Comparison of ENCODE assay signal across 19 cellular contexts in genomic region chr3:82236257-82236656, GRCh38.
DNase-seq lines count a peak whose midpoint lies in the region; ATAC-seq, FAIRE-seq and TF ChIP-seq lines count a peak whose summit lies in the region.
"Had no signal": no experiment of that assay in that cellular context is flagged by ENCODE, and none has a peak within 500 bp of the region (broad histone marks: within the 10 kb centered on the region; RNA-seq: fewer than 3 reads in every experiment).

No MANE protein-coding gene starts in this region.

- no peak overlapping the region for H3K4me2 ChIP-seq in mesendoderm (ENCODE audit: low read length)
- H3K4me2 ChIP-seq in SK-N-SH = no peak overlapping the region

- no CpG with 5 or more reads among the region's 3 CpGs for WGBS in mesendoderm (ENCODE audit: extremely low coverage, insufficient coverage, low lambda C conversion rate)
- WGBS in SK-N-SH (ENCODE audit: low lambda C conversion rate) = 11% methylated on average over 3 of the region's 3 CpGs

- H2BK5ac ChIP-seq in mesendoderm (ENCODE audit: low read length) = no peak overlapping the region

- H4K5ac ChIP-seq in mesendoderm (ENCODE audit: low read length) = no peak overlapping the region

- H3K36me3 ChIP-seq in mesendoderm (ENCODE audit: control insufficient read depth, insufficient read depth, low read length) (no peaks in the 10 kb centered on the region), SK-N-SH (replicated peaks in 1 of 2; ENCODE audit: control insufficient read depth in 1 of 2, insufficient read depth in 2 of 2, low read length in 1 of 2) (no peaks in the 10 kb centered on the region)
- H3K36me3 ChIP-seq: BE2C had no signal

- no peaks in the 10 kb centered on the region for H3K4me1 Mint-ChIP-seq in activated T-cell treated with anti-CD3 and anti-CD28 coated beads, Interleukin-2, amount 50 U/mL, for 72 hours (ENCODE audit: low read depth)
- H3K4me1 Mint-ChIP-seq: CD4-positive, CD25-positive, alpha-beta regulatory T cell; CD8-positive, alpha-beta memory T cell; IgD-negative memory B cell had no signal

- no peak overlapping the region for H2BK15ac ChIP-seq in mesendoderm (replicated peaks; ENCODE audit: low read depth)

- H3F3A ChIP-seq in SK-N-SH (replicated peaks; ENCODE audit: insufficient read depth) = no peaks in the 10 kb centered on the region

- H2BK120ac ChIP-seq in mesendoderm (ENCODE audit: low read depth, low read length) = no peak overlapping the region

- H3K9me3 ChIP-seq in SK-N-SH = no peaks in the 10 kb centered on the region
- H3K9me3 ChIP-seq: BE2C, Caco-2 had no signal

- DNase-seq in GM12891 (ENCODE audit: insufficient read length, low spot score) (no peak), NCI-H146 treated with DMSO at 0.1 percent for 48 hours (lab: John Stamatoyannopoulos, UW; ENCODE audit: unreplicated experiment) (peak; percentile 78), RPMI8226 (peak; percentile 23), mesendoderm (no peak), NOMO-1 treated with DMSO at 0.1 percent for 48 hours (lab: John Stamatoyannopoulos, UW; ENCODE audit: unreplicated experiment) (no peak), SK-N-SH (no peak)
- no peak for DNase-seq in activated T-cell treated with anti-CD3 and anti-CD28 coated beads, Interleukin-2, amount 50 U/mL, for 72 hours
- DNase-seq: ACHN; BE2C; C1 segment of cervical spinal cord; Caco-2; CD4-positive, CD25-positive, alpha-beta regulatory T cell; CD8-positive, alpha-beta memory T cell; GOT3; H7 had no signal

- CTCF ChIA-PET in SK-N-SH (lab: Yijun Ruan, JAX) = no interaction called here

- no peak overlapping the region for H3K4me3 Mint-ChIP-seq in activated T-cell treated with anti-CD3 and anti-CD28 coated beads, Interleukin-2, amount 50 U/mL, for 72 hours
- H3K4me3 Mint-ChIP-seq: CD4-positive, CD25-positive, alpha-beta regulatory T cell; CD8-positive, alpha-beta memory T cell; IgD-negative memory B cell had no signal

- H3K36me3 Mint-ChIP-seq in activated T-cell treated with anti-CD3 and anti-CD28 coated beads, Interleukin-2, amount 50 U/mL, for 72 hours (ENCODE audit: insufficient read depth in 2 of 2) = no peaks in the 10 kb centered on the region
- H3K36me3 Mint-ChIP-seq: CD4-positive, CD25-positive, alpha-beta regulatory T cell; CD8-positive, alpha-beta memory T cell; IgD-negative memory B cell had no signal

- no peaks in the 10 kb centered on the region for H3K4me1 ChIP-seq in mesendoderm (ENCODE audit: control insufficient read depth, low read depth, low read length)
- no peaks in the 10 kb centered on the region for H3K4me1 ChIP-seq in SK-N-SH (ENCODE audit: control insufficient read depth in 1 of 2, insufficient read depth in 2 of 2, low read depth in 1 of 2, low read length in 1 of 2)
- H3K4me1 ChIP-seq: Caco-2 had no signal

- no peaks in the 10 kb centered on the region for H3K27me3 Mint-ChIP-seq in activated T-cell treated with anti-CD3 and anti-CD28 coated beads, Interleukin-2, amount 50 U/mL, for 72 hours (ENCODE audit: low read depth)
- H3K27me3 Mint-ChIP-seq: CD4-positive, CD25-positive, alpha-beta regulatory T cell; CD8-positive, alpha-beta memory T cell; IgD-negative memory B cell had no signal

- no peak overlapping the region for H3K23ac ChIP-seq in mesendoderm (ENCODE audit: low read length)

- H3K4me3 ChIP-seq in mesendoderm (ENCODE audit: low read length) (no peak overlapping the region), SK-N-SH (ENCODE audit: low read depth in 2 of 2, low read length in 1 of 2) (no peak overlapping the region)

- no peak overlapping the region for H2AFZ ChIP-seq in SK-N-SH (ENCODE audit: low read depth)

- peaks cover 1 to 2% of the 10 kb centered on the region in 2 donors for H3K9me3 Mint-ChIP-seq in activated T-cell treated with anti-CD3 and anti-CD28 coated beads, Interleukin-2, amount 50 U/mL, for 72 hours

- peak overlapping the region; percentile 13 for H4K8ac ChIP-seq in mesendoderm (ENCODE audit: low read depth, low read length)

- POLR2A ChIA-PET in SK-N-SH (lab: Yijun Ruan, JAX) = no interaction called here

- TF ChIP-seq POLR2A in GM12891 (IDR thresholded peaks at IDR 0.05; ENCODE audit: low read depth, low read length) = no peak

- FAIRE-seq in GM12891 (lab: Jason Lieb, UNC) = no peak
- FAIRE-seq: D721Med, G401.6, HepG2 had no signal

- H3K27ac ChIP-seq in mesendoderm (ENCODE audit: low read depth, low read length) (no peak overlapping the region), SK-N-SH (ENCODE audit: low read depth in 2 of 2, low read length in 1 of 2) (no peak overlapping the region)

- no peak overlapping the region for H3K18ac ChIP-seq in mesendoderm (ENCODE audit: low read length)

- H3K9me2 ChIP-seq in SK-N-SH = no peaks in the 10 kb centered on the region

- H3K27me3 ChIP-seq in mesendoderm (ENCODE audit: insufficient read depth, low read length, poor library complexity) (no peaks in the 10 kb centered on the region), SK-N-SH (ENCODE audit: insufficient read depth) (no peaks in the 10 kb centered on the region)
- H3K27me3 ChIP-seq: BE2C had no signal

- no peak overlapping the region for H3K56ac ChIP-seq in mesendoderm (ENCODE audit: low read length)

- H3K4ac ChIP-seq in mesendoderm (ENCODE audit: low read depth, low read length) = no peak overlapping the region

- no peak for TF ChIP-seq EP300 in SK-N-SH (IDR thresholded peaks at IDR 0.05; ENCODE audit: borderline replicate concordance in 1 of 2, low read depth in 1 of 2, low read length in 1 of 2)

- H3K79me1 ChIP-seq in mesendoderm (ENCODE audit: low read length) = no peaks in the 10 kb centered on the region

- H3K27ac Mint-ChIP-seq in activated T-cell treated with anti-CD3 and anti-CD28 coated beads, Interleukin-2, amount 50 U/mL, for 72 hours = no peak overlapping the region
- H3K27ac Mint-ChIP-seq: CD4-positive, CD25-positive, alpha-beta regulatory T cell; CD8-positive, alpha-beta memory T cell; IgD-negative memory B cell had no signal

- ATAC-seq in activated T-cell treated with anti-CD3 and anti-CD28 coated beads, Interleukin-2, amount 50 U/mL, for 72 hours (replicated peaks in 1 of 2) = no peak
- ATAC-seq: HepG2 had no signal

- H3K79me2 ChIP-seq in mesendoderm (ENCODE audit: control insufficient read depth, insufficient read depth, low read length) (no peaks in the 10 kb centered on the region), SK-N-SH (ENCODE audit: insufficient read depth) (no peaks in the 10 kb centered on the region)

- H2AK5ac ChIP-seq in mesendoderm (ENCODE audit: low read length) = no peak overlapping the region

- no peak for TF ChIP-seq RAD21 in SK-N-SH (IDR thresholded peaks at IDR 0.05; ENCODE audit: low read length)

- H4K20me1 ChIP-seq in SK-N-SH (ENCODE audit: insufficient read depth) = no peaks in the 10 kb centered on the region

- H3K9ac ChIP-seq in mesendoderm (ENCODE audit: low read length) (no peak overlapping the region), SK-N-SH (no peak overlapping the region)

- TF ChIP-seq CTCF in SK-N-SH (IDR thresholded peaks at IDR 0.05) = no peak

TF ChIP-seq in GM12891, 5 proteins besides CTCF, POLR2A, EP300 and RAD21:
- TF ChIP-seq SPI1 (IDR thresholded peaks at IDR 0.05; ENCODE audit: low read depth, low read length) (peak; percentile 35; the same call in 1 of the 2 replicates), POLR2AphosphoS5 (IDR thresholded peaks at IDR 0.05; ENCODE audit: low read depth, low read length) (no peak)

TF ChIP-seq in SK-N-SH, 30 proteins besides CTCF, POLR2A, EP300 and RAD21:
- no peak for TF ChIP-seq NRF1 (IDR thresholded peaks at IDR 0.05; ENCODE audit: low read depth, low read length)
- TF ChIP-seq SIN3A (IDR thresholded peaks at IDR 0.05; ENCODE audit: borderline replicate concordance, low read depth, low read length) = no peak
- no peak for TF ChIP-seq USF1 (IDR thresholded peaks at IDR 0.05; ENCODE audit: borderline replicate concordance, low read depth)
- TF ChIP-seq YY1 (IDR thresholded peaks at IDR 0.05; ENCODE audit: low read depth) = no peak
- TF ChIP-seq NFIC (IDR thresholded peaks at IDR 0.05; ENCODE audit: borderline replicate concordance) = no peak
- TF ChIP-seq RXRA (IDR thresholded peaks at IDR 0.05; ENCODE audit: borderline replicate concordance, low read depth) = no peak
- no peak for TF ChIP-seq MAX (IDR thresholded peaks at IDR 0.05; ENCODE audit: low read depth)
- TF ChIP-seq RFX5 (IDR thresholded peaks at IDR 0.05; ENCODE audit: low read length) = no peak

Comparison
In these comparisons a context has a peak if more than half of its experiments do, and no peak if none do; other contexts are left out.
1. DNase-seq: peak in NCI-H146 treated with DMSO at 0.1 percent for 48 hours (single experiment) and RPMI8226 (single experiment); none in GM12891 (single experiment), mesendoderm (single experiment), NOMO-1 treated with DMSO at 0.1 percent for 48 hours (single experiment), SK-N-SH (single experiment) and activated T-cell treated with anti-CD3 and anti-CD28 coated beads, Interleukin-2, amount 50 U/mL, for 72 hours (0 of 2).